ENCODE assay signal across 8 cellular contexts in the genomic region with DNA sequence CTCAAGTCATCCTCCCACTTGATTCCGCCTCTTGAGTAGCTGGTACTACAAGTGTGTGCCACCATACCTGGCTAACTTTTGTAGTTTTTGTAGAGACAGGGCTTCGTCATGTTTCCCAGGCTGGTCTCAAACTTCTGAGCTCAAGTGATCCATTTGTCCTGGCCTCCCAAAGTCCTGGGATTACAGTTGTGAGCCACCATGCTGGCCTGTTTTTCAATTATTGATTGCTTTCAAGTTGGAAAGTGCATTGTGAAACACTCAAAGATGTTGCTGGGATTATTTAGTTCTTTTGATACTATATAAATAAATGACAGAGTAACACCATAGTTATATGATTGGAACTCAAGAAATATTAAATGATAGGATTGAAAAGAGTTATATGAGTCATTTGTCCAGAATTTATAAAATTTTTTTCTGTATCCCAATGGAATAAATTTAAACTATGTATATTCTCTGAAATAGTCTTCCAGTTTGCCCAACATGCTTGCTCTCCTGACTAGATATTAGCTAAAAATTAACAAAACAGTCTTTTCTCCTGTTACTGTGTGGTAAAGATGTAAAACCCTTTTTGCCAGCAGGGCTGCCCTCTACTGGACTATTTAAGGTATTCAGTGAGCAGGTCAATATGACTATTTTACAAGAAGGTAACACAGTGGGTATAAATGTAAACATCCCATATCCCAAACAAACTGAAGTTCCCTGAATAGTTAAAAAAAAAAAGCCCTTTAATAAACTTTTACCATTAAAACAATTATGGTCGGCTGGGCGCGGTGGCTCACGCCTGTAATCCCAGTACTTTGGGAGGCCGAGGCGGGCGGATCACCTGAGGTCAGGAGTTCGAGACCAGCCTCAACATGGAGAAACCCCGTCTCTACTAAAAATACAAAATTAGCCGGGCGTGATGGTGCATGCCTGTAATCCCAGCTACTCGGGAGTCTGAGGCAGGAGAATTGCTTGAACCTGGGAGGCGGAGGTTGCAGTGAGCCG. TPM values are rescaled to one million over a fixed set of nuclear protein-coding genes. Genes with fewer than 3 reads are reported as not detected.
DNase-seq lines count a peak whose midpoint lies in the region; ATAC-seq, FAIRE-seq and TF ChIP-seq lines count a peak whose summit lies in the region.

No MANE protein-coding gene starts in this region.

- H2BK15ac ChIP-seq in H9 (ENCODE audit: low read depth, low read length) = no peak overlapping the region

- H2AK5ac ChIP-seq in H9 (ENCODE audit: insufficient read length, low read length) = no peak overlapping the region

- no peaks in the 10 kb centered on the region for H3K9me3 Mint-ChIP-seq in stimulated activated naive CD8-positive, alpha-beta T cell treated with anti-CD3 and anti-CD28 coated beads, Interleukin-15, amount 100 ng/mL, for 72 hours
- no peaks in the 10 kb centered on the region for H3K9me3 Mint-ChIP-seq in H9
- H3K9me3 Mint-ChIP-seq in T-cell = no peaks in the 10 kb centered on the region
- H3K9me3 Mint-ChIP-seq in naive thymus-derived CD4-positive, alpha-beta T cell = no peaks in the 10 kb centered on the region

- WGBS in H9 (ENCODE audit: extremely low coverage, insufficient read length, low lambda C conversion rate) = no CpG with 5 or more reads among the region's 16 CpGs

- POLR2A ChIA-PET in T-cell (lab: Charles Lee) = no interaction called here
- POLR2A ChIA-PET in naive thymus-derived CD4-positive, alpha-beta T cell (lab: Charles Lee) = no interaction called here

- H3K4me2 ChIP-seq in H9 (ENCODE audit: insufficient read depth, insufficient read length, low read length) = no peak overlapping the region

- TF ChIP-seq CTCF in H9 (conservative IDR thresholded peaks at IDR 0.05) (peak; percentile 82), LNCaP clone FGC (IDR thresholded peaks at IDR 0.05; ENCODE audit: control insufficient read depth, extremely low read depth, insufficient read depth) (peak; percentile 66)

- H3K27me3 ChIP-seq in H9 (ENCODE audit: insufficient read depth, low read length) = no peaks in the 10 kb centered on the region
- no peaks in the 10 kb centered on the region for H3K27me3 ChIP-seq in naive thymus-derived CD4-positive, alpha-beta T cell (ENCODE audit: control insufficient read depth in 2 of 2, insufficient read depth in 2 of 2, low read length in 2 of 2)

- no peak overlapping the region for H3K4ac ChIP-seq in H9 (ENCODE audit: low read depth, low read length)

- no peak overlapping the region for H3K23ac ChIP-seq in H9 (ENCODE audit: insufficient read length, low read depth, low read length)

- intact Hi-C loops in naive thymus-derived CD4-positive, alpha-beta T cell (cut with micrococcal nuclease) = loop anchor here (1.0 to 2.0 kb wide), 4 partner anchors 43 to 213 kb away; a partner anchor contains a TSS

- H2BK20ac ChIP-seq in H9 (ENCODE audit: low read depth, low read length, poor library complexity, severe bottlenecking) = no peak overlapping the region

- H2BK12ac ChIP-seq in H9 (ENCODE audit: insufficient read length, low read depth, low read length) = no peak overlapping the region

- no peak overlapping the region for H3T11ph ChIP-seq in H9 (ENCODE audit: low read length)

- H2BK5ac ChIP-seq in H9 (ENCODE audit: insufficient read length, low read length) = no peak overlapping the region

- H3K18ac ChIP-seq in H9 (ENCODE audit: insufficient read length, low read depth, low read length) = no peak overlapping the region

- peak; percentile 86 for ATAC-seq in stimulated activated naive CD8-positive, alpha-beta T cell treated with anti-CD3 and anti-CD28 coated beads, Interleukin-15, amount 100 ng/mL, for 72 hours
- ATAC-seq in stimulated activated naive CD8-positive, alpha-beta T cell treated with anti-CD3 and anti-CD28 coated beads, Interleukin-15, Interleukin-2, amounts not matched to agents 100 U/mL and 50 U/mL, for 24 hours = no peak
- ATAC-seq in T-cell (replicated peaks in 1 of 4) = peak in 1 of 4 experiments; percentile 73
- peak; percentile 85 for ATAC-seq in naive thymus-derived CD4-positive, alpha-beta T cell

- no peak overlapping the region for H3K4me3 ChIP-seq in LNCaP clone FGC (ENCODE audit: low read depth, low read length)
- no peak overlapping the region for H3K4me3 ChIP-seq in naive thymus-derived CD4-positive, alpha-beta T cell (ENCODE audit: low read length)

- peaks cover 0 to 4% (median 0%) of the 10 kb centered on the region in 3 experiments for H3K36me3 ChIP-seq in naive thymus-derived CD4-positive, alpha-beta T cell (ENCODE audit: control insufficient read depth in 2 of 3, insufficient read depth in 3 of 3, low read length in 3 of 3)

- H3K27ac Mint-ChIP-seq in stimulated activated naive CD8-positive, alpha-beta T cell treated with anti-CD3 and anti-CD28 coated beads, Interleukin-15, amount 100 ng/mL, for 72 hours = no peak overlapping the region
- H3K27ac Mint-ChIP-seq in H9 (peak overlapping the region in 2 of 3 experiments; percentile 66 to 80; a peak in 2 of 7 replicates), T-cell (no peak overlapping the region)
- peak overlapping the region in 1 of 9 donors; percentile 21 for H3K27ac Mint-ChIP-seq in naive thymus-derived CD4-positive, alpha-beta T cell

- H2AFZ ChIP-seq in H9 (ENCODE audit: low read length) = no peak overlapping the region

- H3K36me3 Mint-ChIP-seq in H9 (ENCODE audit: insufficient read depth in 1 of 3, low read depth in 3 of 3) (peaks cover 2 to 15% (median 12%) of the 10 kb centered on the region in 3 experiments; a peak in 5 of 7 replicates), T-cell (peaks cover 14% of the 10 kb centered on the region)
- H3K36me3 Mint-ChIP-seq in naive thymus-derived CD4-positive, alpha-beta T cell = peaks cover 3 to 25% (median 7%) of the 10 kb centered on the region in 5 donors

- no peak overlapping the region for H3K4me3 Mint-ChIP-seq in stimulated activated naive CD8-positive, alpha-beta T cell treated with anti-CD3 and anti-CD28 coated beads, Interleukin-15, amount 100 ng/mL, for 72 hours
- no peak overlapping the region for H3K4me3 Mint-ChIP-seq in H9
- H3K4me3 Mint-ChIP-seq in T-cell = no peak overlapping the region
- no peak overlapping the region for H3K4me3 Mint-ChIP-seq in naive thymus-derived CD4-positive, alpha-beta T cell

- no peak overlapping the region for H4K91ac ChIP-seq in H9 (ENCODE audit: insufficient read length, low read depth, low read length)

- peaks cover 39% of the 10 kb centered on the region for H3K4me1 Mint-ChIP-seq in stimulated activated naive CD8-positive, alpha-beta T cell treated with anti-CD3 and anti-CD28 coated beads, Interleukin-15, amount 100 ng/mL, for 72 hours
- H3K4me1 Mint-ChIP-seq in H9 (peaks cover 57 to 61% of the 10 kb centered on the region in 2 experiments), T-cell (peaks cover 27 to 50% (median 37%) of the 10 kb centered on the region in 3 donors)
- H3K4me1 Mint-ChIP-seq in naive thymus-derived CD4-positive, alpha-beta T cell = peaks cover 18 to 52% (median 37%) of the 10 kb centered on the region in 7 donors

- H3K27me3 Mint-ChIP-seq in stimulated activated naive CD8-positive, alpha-beta T cell treated with anti-CD3 and anti-CD28 coated beads, Interleukin-15, amount 100 ng/mL, for 72 hours = no peaks in the 10 kb centered on the region
- H3K27me3 Mint-ChIP-seq in H9 (ENCODE audit: low read depth) (no peaks in the 10 kb centered on the region), T-cell (no peaks in the 10 kb centered on the region)
- H3K27me3 Mint-ChIP-seq in naive thymus-derived CD4-positive, alpha-beta T cell = no peaks in the 10 kb centered on the region

- no peaks in the 10 kb centered on the region for H4K20me1 ChIP-seq in H9 (ENCODE audit: control insufficient read depth, insufficient read depth, insufficient read length)

- H3K23me2 ChIP-seq in H9 (ENCODE audit: insufficient read length, low read depth, low read length, poor library complexity, severe bottlenecking) = no peaks in the 10 kb centered on the region

- H4K5ac ChIP-seq in H9 (ENCODE audit: insufficient read length, low read depth, low read length) = no peak overlapping the region

- no peak for FAIRE-seq in H54 (lab: Jason Lieb, UNC)

- peaks cover 18% of the 10 kb centered on the region; the same call in 1 of the 2 replicates for H3K79me2 ChIP-seq in H9 (ENCODE audit: insufficient read depth, low read length)

- no peaks in the 10 kb centered on the region for H3K9me3 ChIP-seq in H9 (ENCODE audit: control insufficient read depth, low read depth, low read length)
- H3K9me3 ChIP-seq in naive thymus-derived CD4-positive, alpha-beta T cell (ENCODE audit: control insufficient read depth in 2 of 3, low read length in 3 of 3) = no peaks in the 10 kb centered on the region

- peaks cover 7% of the 10 kb centered on the region; the same call in 1 of the 2 replicates for H3K4me1 ChIP-seq in H9 (ENCODE audit: insufficient read depth, low read length)
- no peaks in the 10 kb centered on the region for H3K4me1 ChIP-seq in naive thymus-derived CD4-positive, alpha-beta T cell (ENCODE audit: control insufficient read depth in 2 of 2, insufficient read depth in 2 of 2, low read length in 2 of 2)

- no peak overlapping the region for H4K8ac ChIP-seq in H9 (replicated peaks; ENCODE audit: insufficient read length, low read depth, low read length)

- peak; percentile 19 to 28 for DNase-seq in stimulated activated naive CD8-positive, alpha-beta T cell treated with anti-CD3 and anti-CD28 coated beads, Interleukin-15, amount 100 ng/mL, for 72 hours
- no peak for DNase-seq in stimulated activated naive CD8-positive, alpha-beta T cell treated with anti-CD3 and anti-CD28 coated beads, Interleukin-15, Interleukin-2, amounts not matched to agents 100 U/mL and 50 U/mL, for 24 hours
- no peak for DNase-seq in H9
- DNase-seq in LNCaP clone FGC (ENCODE audit: low read depth) = no peak
- DNase-seq in T-cell = peak in 24 of 34 experiments; percentile 3 to 38 (median 14)
- DNase-seq in epidermal melanocyte (ENCODE audit: insufficient read length, low spot score) = peak; percentile 37
- DNase-seq in naive thymus-derived CD4-positive, alpha-beta T cell = peak in 7 of 9 donors; percentile 23 to 55 (median 37)
- DNase-seq in H54 (ENCODE audit: insufficient read length, low spot score) = no peak

- H3K56ac ChIP-seq in H9 (ENCODE audit: insufficient read length, low read depth, low read length) = no peak overlapping the region

- no peak overlapping the region for H2BK120ac ChIP-seq in H9 (ENCODE audit: low read depth, low read length, poor library complexity, severe bottlenecking)

- TF ChIP-seq POLR2A in H54 (IDR thresholded peaks at IDR 0.05; ENCODE audit: low read depth, low read length) = no peak

- H3K27ac ChIP-seq in H9 (ENCODE audit: insufficient read length, low read depth, low read length) = no peak overlapping the region
- H3K27ac ChIP-seq in naive thymus-derived CD4-positive, alpha-beta T cell (ENCODE audit: low read depth, low read length) = no peak overlapping the region

- peaks cover 5% of the 10 kb centered on the region for H3K79me1 ChIP-seq in H9 (ENCODE audit: insufficient read depth, low read depth, low read length, poor library complexity, severe bottlenecking)

- CTCF ChIA-PET in T-cell (lab: Charles Lee) = interaction anchor here (0.6 to 2.2 kb wide), 19 partner anchors 8 to 309 kb away, joined by 3 to 11 read pairs (median 4); no protein-coding TSS in a partner anchor
- CTCF ChIA-PET in naive thymus-derived CD4-positive, alpha-beta T cell (lab: Charles Lee) = interaction anchor here (0.6 to 3.5 kb wide), 8 partner anchors 8 to 214 kb away, joined by 3 to 31 read pairs (median 3); no protein-coding TSS in a partner anchor

- no peak overlapping the region for H3K14ac ChIP-seq in H9 (ENCODE audit: insufficient read depth, low read length)

- no peak overlapping the region for H3K9ac ChIP-seq in H9 (ENCODE audit: extremely low read depth, insufficient read length, low read length)

RNA-seq across cellular contexts. Expression of a gene that starts 42.7 kb away (rescaled TPM):
- total RNA-seq in H9 (2021) (60.9 and 62.7 TPM in 2 replicates), T-cell (10 to 100 TPM; 23.9 to 82.4 (median 26.5) TPM)
- 10 to 100 TPM; 30.3 to 69.6 (median 40.5) TPM for total RNA-seq in naive thymus-derived CD4-positive, alpha-beta T cell
- polyA plus RNA-seq in naive thymus-derived CD4-positive, alpha-beta T cell = 10 to 100 TPM; 21.7 to 42.5 TPM

Comparison
In these comparisons a context has a peak if more than half of its experiments do, and no peak if none do; other contexts are left out.
1. DNase-seq: peak in stimulated activated naive CD8-positive, alpha-beta T cell treated with anti-CD3 and anti-CD28 coated beads, Interleukin-15, amount 100 ng/mL, for 72 hours (2 of 2), T-cell (24 of 34), epidermal melanocyte (single experiment) and naive thymus-derived CD4-positive, alpha-beta T cell (7 of 9); none in stimulated activated naive CD8-positive, alpha-beta T cell treated with anti-CD3 and anti-CD28 coated beads, Interleukin-15, Interleukin-2, amounts not matched to agents 100 U/mL and 50 U/mL, for 24 hours (single experiment), H9 (single experiment), LNCaP clone FGC (single experiment) and H54 (single experiment).
2. H3K27ac Mint-ChIP-seq: peak in H9 (2 of 3); none in stimulated activated naive CD8-positive, alpha-beta T cell treated with anti-CD3 and anti-CD28 coated beads, Interleukin-15, amount 100 ng/mL, for 72 hours (0 of 2) and T-cell (0 of 2).